10 cellular contexts compared by ENCODE assay signal in the genomic region with DNA sequence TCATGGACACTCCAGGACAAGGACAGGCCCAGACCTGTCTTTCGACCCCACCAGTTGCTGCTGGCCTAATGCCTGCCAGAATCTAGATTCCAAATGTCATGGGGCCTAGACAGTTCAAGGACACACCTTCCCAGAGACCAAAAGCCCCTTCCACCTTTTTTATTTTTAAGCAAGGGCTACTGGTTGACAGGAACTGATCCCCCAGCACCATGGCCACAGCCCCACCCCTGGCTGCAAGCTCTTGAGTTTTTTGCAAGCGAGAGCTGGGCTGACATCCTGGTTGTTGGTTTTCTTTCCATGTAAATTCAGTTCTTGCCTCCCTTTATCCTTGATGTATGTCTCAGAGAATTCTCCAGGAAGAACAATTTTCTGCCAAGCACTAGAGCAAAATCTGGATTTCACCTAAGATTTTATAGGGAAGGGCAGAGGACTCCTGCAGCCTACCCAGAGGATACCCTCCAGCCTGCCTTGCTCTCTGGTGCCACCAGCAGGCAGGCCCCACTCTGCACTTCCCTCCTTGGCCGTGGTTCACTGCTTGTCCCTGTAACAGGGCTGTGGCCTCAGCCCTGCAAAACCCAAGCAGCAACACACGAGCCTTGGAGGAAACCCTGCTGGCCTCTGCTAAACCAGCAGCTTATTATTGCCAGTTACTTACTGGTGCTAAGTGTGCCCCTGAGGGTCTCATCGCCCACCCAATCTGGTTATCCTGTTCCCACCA.
DNase-seq lines count a peak whose midpoint lies in the region; ATAC-seq, FAIRE-seq and TF ChIP-seq lines count a peak whose summit lies in the region.
"Had no signal": no experiment of that assay in that cellular context is flagged by ENCODE, and none has a peak within 500 bp of the region (broad histone marks: within the 10 kb centered on the region; RNA-seq: fewer than 3 reads in every experiment).

No MANE protein-coding gene starts in this region.

- no peak overlapping the region for H3K27ac ChIP-seq in H1 (ENCODE audit: low read depth, low read length)
- no peak overlapping the region for H3K27ac ChIP-seq in CD4-positive, alpha-beta memory T cell (ENCODE audit: low read depth, low read length)

- no peak for ATAC-seq in HG02852 (IDR thresholded peaks at IDR 0.05; ENCODE audit: unreplicated experiment)
- ATAC-seq in GM21529 (IDR thresholded peaks at IDR 0.05; ENCODE audit: unreplicated experiment): no peak

- no peak for TF ChIP-seq EP300 in H1 (IDR thresholded peaks at IDR 0.05; ENCODE audit: borderline replicate concordance in 1 of 2, low read depth in 2 of 2, low read length in 2 of 2)

- FAIRE-seq in H1 (lab: Jason Lieb, UNC): peak; percentile 79
- FAIRE-seq: A204.1 had no signal

- no peaks in the 10 kb centered on the region for H3K36me3 ChIP-seq in H1 (ENCODE audit: control insufficient read depth in 2 of 4, insufficient read depth in 4 of 4, low read length in 3 of 4)
- no peaks in the 10 kb centered on the region for H3K36me3 ChIP-seq in CD4-positive, alpha-beta memory T cell (ENCODE audit: insufficient read depth, low read length)

- H2BK12ac ChIP-seq in H1 (ENCODE audit: low read depth, low read length): no peak overlapping the region

- no peak overlapping the region for H3K56ac ChIP-seq in H1 (replicated peaks; ENCODE audit: insufficient read length, low read depth, low read length)

- H3K23ac ChIP-seq in H1 (ENCODE audit: insufficient read length): no peak overlapping the region

- H3K9ac ChIP-seq in H1 (replicated peaks in 1 of 4; ENCODE audit: extremely low read depth in 1 of 4, low read depth in 3 of 4, low read length in 3 of 4): no peak overlapping the region

- H3K4me1 ChIP-seq in H1 (replicated peaks in 1 of 4; ENCODE audit: control insufficient read depth in 3 of 4, insufficient read depth in 4 of 4, low read length in 3 of 4): no peaks in the 10 kb centered on the region
- peaks cover 12% of the 10 kb centered on the region for H3K4me1 ChIP-seq in CD4-positive, alpha-beta memory T cell (ENCODE audit: insufficient read depth, low read length)

- no peaks in the 10 kb centered on the region for H4K20me1 ChIP-seq in H1 (replicated peaks in 1 of 2; ENCODE audit: control insufficient read depth in 1 of 2, insufficient read depth in 2 of 2, low read length in 2 of 2)

- no peak overlapping the region for H4K5ac ChIP-seq in H1 (ENCODE audit: insufficient read length, low read depth, low read length)

- POLR2A ChIA-PET in H1 (lab: Charles Lee; ENCODE audit: partially characterized antibody): no interaction called here
- POLR2A ChIA-PET in CD4-positive, alpha-beta memory T cell (lab: Charles Lee; ENCODE audit: partially characterized antibody): no interaction called here

- H3K9me3 Mint-ChIP-seq in CD4-positive, alpha-beta memory T cell: peaks cover 0 to 2% (median 0%) of the 10 kb centered on the region in 8 donors
- H3K9me3 Mint-ChIP-seq: T-cell had no signal

- peaks cover 3 to 14% of the 10 kb centered on the region in 2 donors for H3K27me3 Mint-ChIP-seq in CD4-positive, alpha-beta memory T cell

- no peaks in the 10 kb centered on the region for H3K9me3 ChIP-seq in H1 (ENCODE audit: insufficient read depth in 2 of 2, low read depth in 1 of 2, low read length in 1 of 2)
- H3K9me3 ChIP-seq in CD4-positive, alpha-beta memory T cell (ENCODE audit: control insufficient read depth in 1 of 2, low read length in 2 of 2): no peaks in the 10 kb centered on the region

- no peaks in the 10 kb centered on the region for H3K36me3 Mint-ChIP-seq in CD4-positive, alpha-beta memory T cell
- H3K36me3 Mint-ChIP-seq: T-cell had no signal

- H3K23me2 ChIP-seq in H1 (ENCODE audit: low read depth, low read length): no peaks in the 10 kb centered on the region

- H3K79me1 ChIP-seq in H1 (ENCODE audit: low read depth, low read length): no peaks in the 10 kb centered on the region

- H4K8ac ChIP-seq in H1 (ENCODE audit: extremely low read depth, insufficient read depth, low read length): no peak overlapping the region

- peaks cover 7 to 15% (median 14%) of the 10 kb centered on the region in 4 donors for H3K4me1 Mint-ChIP-seq in CD4-positive, alpha-beta memory T cell

- no peak overlapping the region for H3K4me3 Mint-ChIP-seq in CD4-positive, alpha-beta memory T cell
- H3K4me3 Mint-ChIP-seq: T-cell had no signal

- H3K18ac ChIP-seq in H1 (ENCODE audit: extremely low read depth, low read length): no peak overlapping the region

- H3K4ac ChIP-seq in H1 (replicated peaks; ENCODE audit: insufficient read length, low read depth, low read length): no peak overlapping the region

- 0 out of 2 replicates have a peak overlapping the region, but pooled peaks have one; percentile 27 for H2AFZ ChIP-seq in H1 (ENCODE audit: low read length)

- H3K4me3 ChIP-seq in NB4 (ENCODE audit: low read depth, low read length): no peak overlapping the region
- no peak overlapping the region for H3K4me3 ChIP-seq in H1 (ENCODE audit: extremely low read depth in 1 of 4, insufficient read depth in 2 of 4, low read depth in 3 of 4, low read length in 4 of 4)
- no peak overlapping the region for H3K4me3 ChIP-seq in CD4-positive, alpha-beta memory T cell (ENCODE audit: low read length in 2 of 2)

- DNase-seq in DMS 273 (lab: John Stamatoyannopoulos, UW; ENCODE audit: unreplicated experiment): peak; percentile 43
- DNase-seq in DMS 273 treated with DMSO at 0.1 percent for 48 hours (lab: John Stamatoyannopoulos, UW): no peak
- DNase-seq in NB4 (ENCODE audit: low read depth): peak; percentile 37
- peak; percentile 54 to 79 for DNase-seq in H1 (ENCODE audit: low read depth in 1 of 2, low spot score in 2 of 2)
- DNase-seq in mesenteric fat pad (ENCODE audit: low spot score): peak; percentile 81
- DNase-seq in CD4-positive, alpha-beta memory T cell: no peak

- TF ChIP-seq POLR2A in NB4 (IDR thresholded peaks at IDR 0.05; ENCODE audit: extremely low read depth, insufficient read length): no peak
- TF ChIP-seq POLR2A in H1 (IDR thresholded peaks at IDR 0.05; ENCODE audit: control extremely low read depth in 1 of 2, low read depth in 2 of 2, low read length in 2 of 2): no peak

- peak; percentile 67 for TF ChIP-seq CTCF in NB4 (IDR thresholded peaks at IDR 0.05; ENCODE audit: low read depth, low read length)
- TF ChIP-seq CTCF in H1 (IDR thresholded peaks at IDR 0.05; ENCODE audit: control extremely low read depth in 1 of 3, insufficient read depth in 1 of 3, low read depth in 1 of 3, low read length in 3 of 3): peak; percentile 91 to 99 (median 98)

- H3K4me2 ChIP-seq in H1 (ENCODE audit: insufficient read depth in 1 of 2, low read depth in 2 of 2, low read length in 2 of 2): no peak overlapping the region

- no peak overlapping the region for H2BK5ac ChIP-seq in H1 (ENCODE audit: low read depth, low read length)

- no peaks in the 10 kb centered on the region; a peak in 1 of 7 replicates for H3K27me3 ChIP-seq in H1 (replicated peaks in 1 of 4; ENCODE audit: control insufficient read depth in 3 of 4, extremely low read depth in 1 of 4, insufficient read depth in 3 of 4, low read length in 3 of 4)
- H3K27me3 ChIP-seq in CD4-positive, alpha-beta memory T cell (ENCODE audit: insufficient read depth, low read length): no peaks in the 10 kb centered on the region

- H4K91ac ChIP-seq in H1 (replicated peaks; ENCODE audit: insufficient read length, low read length): no peak overlapping the region

- CTCF ChIA-PET in H1 (lab: Charles Lee; ENCODE audit: partially characterized antibody): interaction anchor here (1.3 kb wide), 1 partner anchor 12 kb away, joined by 3 read pairs; no protein-coding TSS in a partner anchor
- CTCF ChIA-PET in CD4-positive, alpha-beta memory T cell (lab: Charles Lee; ENCODE audit: partially characterized antibody): interaction anchor here (0.8 kb wide), 1 partner anchor 11 kb away, joined by 3 read pairs; no protein-coding TSS in a partner anchor

- no peak overlapping the region for H2AK5ac ChIP-seq in H1 (ENCODE audit: low read depth, low read length)

- no peak overlapping the region for H3K27ac Mint-ChIP-seq in CD4-positive, alpha-beta memory T cell
- H3K27ac Mint-ChIP-seq: T-cell had no signal

- WGBS in H1 (ENCODE audit: extremely low coverage in 1 of 2, insufficient coverage in 1 of 2, insufficient read length in 1 of 2, insufficient replicate concordance in 2 of 2, low coverage in 1 of 2, low lambda C conversion rate in 2 of 2, missing lambda C conversion rate in 1 of 2), 2 experiments: 61% methylated on average over 5 of the region's 5 CpGs; no CpG with 5 or more reads in 1 of the 2 experiments

- H3K79me2 ChIP-seq in H1 (ENCODE audit: control insufficient read depth in 1 of 2, insufficient read depth in 2 of 2, low read length in 2 of 2): no peaks in the 10 kb centered on the region

- intact Hi-C loops in CD4-positive, alpha-beta memory T cell (cut with micrococcal nuclease): no loop called here

- H2BK15ac ChIP-seq in H1 (ENCODE audit: low read length): no peak overlapping the region

- no peak overlapping the region for H2BK120ac ChIP-seq in H1 (replicated peaks; ENCODE audit: low read depth, low read length)

- peak; percentile 73 to 83 for TF ChIP-seq RAD21 in H1 (IDR thresholded peaks at IDR 0.05 in 1 of 2, conservative IDR thresholded peaks at IDR 0.05 in 1 of 2; ENCODE audit: low read depth in 2 of 2, low read length in 2 of 2)

- no peak overlapping the region for H2BK20ac ChIP-seq in H1 (ENCODE audit: low read length)

- no peak overlapping the region for H3K14ac ChIP-seq in H1 (ENCODE audit: insufficient read length)

TF ChIP-seq in H1, 55 proteins besides CTCF, POLR2A, EP300 and RAD21:
- no peak for TF ChIP-seq HDAC6 (IDR thresholded peaks at IDR 0.05; ENCODE audit: low read depth, low read length)
- 0 out of 2 replicates have a peak, but pooled peaks have one; percentile 12 for TF ChIP-seq YY1 (IDR thresholded peaks at IDR 0.05; ENCODE audit: low read depth, low read length)
- no peak for TF ChIP-seq CREB1 (IDR thresholded peaks at IDR 0.05)
- no peak for TF ChIP-seq EZH2 (IDR thresholded peaks at IDR 0.05; ENCODE audit: low read depth, low read length, severe bottlenecking)
- TF ChIP-seq GTF2F1 (IDR thresholded peaks at IDR 0.05; ENCODE audit: borderline replicate concordance, low read depth, low read length): no peak
- TF ChIP-seq HDAC2 (IDR thresholded peaks at IDR 0.05; ENCODE audit: borderline replicate concordance in 1 of 2, low read depth in 2 of 2, low read length in 2 of 2): no peak
- no peak for TF ChIP-seq TBP (IDR thresholded peaks at IDR 0.05; ENCODE audit: low read depth, low read length)
- TF ChIP-seq CBX5 (IDR thresholded peaks at IDR 0.05; ENCODE audit: low read depth, low read length): no peak
- TF ChIP-seq GABPA (IDR thresholded peaks at IDR 0.05; ENCODE audit: borderline replicate concordance, insufficient read depth, low read length): peak; percentile 64; the same call in 1 of the 2 replicates

Comparison
In these comparisons a context has a peak if more than half of its experiments do, and no peak if none do; other contexts are left out.
1. DNase-seq: peak in DMS 273 (single experiment), NB4 (single experiment), H1 (2 of 2) and mesenteric fat pad (single experiment); none in DMS 273 treated with DMSO at 0.1 percent for 48 hours (single experiment) and CD4-positive, alpha-beta memory T cell (0 of 5).